ENCODE assay signal across 19 cellular contexts in genomic region chr3:60514085-60514649, GRCh38.
"Had no signal": no experiment of that assay in that cellular context is flagged by ENCODE, and none has a peak within 500 bp of the region (broad histone marks: within the 10 kb centered on the region; RNA-seq: fewer than 3 reads in every experiment).

No MANE protein-coding gene starts in this region.

- H3K9me3 Mint-ChIP-seq: immature natural killer cell, natural killer cell had no signal

- H3K27ac Mint-ChIP-seq: endodermal cell, immature natural killer cell, memory B cell, mesothelial cell of epicardium, natural killer cell had no signal

- ATAC-seq: foreskin keratinocyte; lower lobe of right lung; natural killer cell; pancreas; stimulated activated naive CD8-positive, alpha-beta T cell treated with anti-CD3 and anti-CD28 coated beads, Interleukin-15, Interleukin-2, amounts not matched to agents 100 U/mL and 50 U/mL, for 24 hours; upper lobe of right lung had no signal

- H3K27me3 Mint-ChIP-seq: memory B cell had no signal

- H3K4me3 Mint-ChIP-seq: endodermal cell, immature natural killer cell, memory B cell, mesothelial cell of epicardium, natural killer cell had no signal

- H3K4me1 Mint-ChIP-seq: immature natural killer cell, memory B cell, natural killer cell had no signal

- H3K27ac ChIP-seq: coronary artery, foreskin keratinocyte, left ventricle myocardium inferior, lower lobe of right lung, pancreas, prostate gland, tibial nerve, upper lobe of right lung had no signal

- DNase-seq: effector CD4-positive, alpha-beta T cell; endodermal cell; erythroblast; foreskin keratinocyte; immature natural killer cell; left ventricle myocardium inferior; lower lobe of right lung; natural killer cell; occipital lobe; pancreas; small intestine; stimulated activated CD4-positive, alpha-beta T cell treated with anti-CD3 and anti-CD28 coated beads, Interleukin-12 subunit alpha, Interleukin-12 subunit beta, amount 100 ng/mL, for 4 hours; stimulated activated naive CD8-positive, alpha-beta T cell treated with anti-CD3 and anti-CD28 coated beads, Interleukin-15, Interleukin-2, amounts not matched to agents 100 U/mL and 50 U/mL, for 24 hours; upper lobe of right lung had no signal

- H3K27me3 ChIP-seq: foreskin keratinocyte, pancreas, tibial nerve, upper lobe of right lung had no signal

- H3K9me3 ChIP-seq: lower lobe of right lung, pancreas, prostate gland, upper lobe of right lung had no signal

- H3K4me1 ChIP-seq: foreskin keratinocyte, left ventricle myocardium inferior, lower lobe of right lung, pancreas, prostate gland, tibial nerve, upper lobe of right lung had no signal

- H3K36me3 Mint-ChIP-seq: immature natural killer cell, memory B cell, natural killer cell had no signal

- H3K4me3 ChIP-seq: coronary artery, left ventricle myocardium inferior, lower lobe of right lung, pancreas, prostate gland, tibial nerve, upper lobe of right lung had no signal

- H3K36me3 ChIP-seq: left ventricle myocardium inferior, lower lobe of right lung, pancreas, prostate gland, tibial nerve, upper lobe of right lung had no signal
